27 cellular contexts compared by ENCODE assay signal in the genomic region with DNA sequence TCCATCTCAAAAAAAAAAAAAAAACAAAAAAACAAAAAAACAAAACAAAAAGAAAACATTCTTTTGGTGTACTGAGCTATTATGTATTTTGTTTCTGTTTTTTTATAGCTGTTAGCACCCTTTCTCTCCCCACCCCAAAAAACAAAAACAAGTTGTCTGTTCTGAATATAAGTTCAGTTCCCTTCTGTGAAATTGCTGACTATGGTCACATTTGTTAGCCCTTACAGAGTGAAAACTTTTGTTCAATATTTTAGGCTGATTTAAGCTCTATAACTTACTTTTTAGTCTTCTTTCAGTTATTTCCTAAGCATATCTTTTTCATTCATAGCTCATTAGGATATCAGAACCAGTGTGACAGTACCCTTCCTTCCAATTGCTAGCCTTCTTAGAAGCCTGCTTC.
"Had no signal": no experiment of that assay in that cellular context is flagged by ENCODE, and none has a peak within 500 bp of the region (broad histone marks: within the 10 kb centered on the region; RNA-seq: fewer than 3 reads in every experiment).

No MANE protein-coding gene starts in this region.

- DNase-seq: natural killer cell; occipital lobe; ovary; psoas muscle; right cardiac atrium; spleen; stimulated activated CD4-positive, alpha-beta T cell treated with anti-CD3 and anti-CD28 coated beads, Interleukin-12 subunit alpha, Interleukin-12 subunit beta, amount 100 ng/mL, for 4 hours; stimulated activated CD4-positive, alpha-beta T cell treated with anti-CD3 and anti-CD28 coated beads, Interleukin-1b, Interleukin-23, amount 100 ng/mL, for 48 hours; stimulated activated CD4-positive, alpha-beta T cell treated with anti-CD3 and anti-CD28 coated beads, Interleukin-4, amount 100 ng/mL, for 1 hour; stimulated activated CD4-positive, alpha-beta T cell treated with anti-CD3 and anti-CD28 coated beads, Interleukin-4, amount 100 ng/mL, for 4 hours; stimulated activated CD8-positive, alpha-beta memory T cell treated with anti-CD3 and anti-CD28 coated beads, Interleukin-4, amount 100 ng/mL, for 48 hours; stimulated activated naive CD4-positive, alpha-beta T cell; stimulated activated naive CD8-positive, alpha-beta T cell treated with anti-CD3 and anti-CD28 coated beads, Interleukin-15, amount 100 ng/mL, for 72 hours; stimulated activated naive CD8-positive, alpha-beta T cell treated with anti-CD3 and anti-CD28 coated beads, Interleukin-15, Interleukin-2, amounts not matched to agents 100 U/mL and 50 U/mL, for 24 hours; substantia nigra; testis; tibial artery; transverse colon; upper lobe of right lung; uterus had no signal

- H2AFZ ChIP-seq: neural progenitor cell, parathyroid adenoma had no signal

- H3K4me3 ChIP-seq: neural progenitor cell, ovary, psoas muscle, skin epidermis, smooth muscle cell, spleen, suprapubic skin, testis, tibial artery, transverse colon, upper lobe of right lung, uterus had no signal

- H3K36me3 ChIP-seq: neural progenitor cell, ovary, spleen, suprapubic skin, tibial artery, transverse colon, upper lobe of right lung had no signal

- H3K9me3 ChIP-seq: ovary, psoas muscle, suprapubic skin, testis, tibial artery, transverse colon, upper lobe of right lung, uterus had no signal

- ATAC-seq: natural killer cell; psoas muscle; right cardiac atrium; sciatic nerve; stimulated activated memory B cell treated with anti-CD40 and anti-IgM and Interleukin-4, amounts not matched to agents 10 μg/mL and 1 μg/mL and 100 μg/mL, for 72 hours; stimulated activated naive CD8-positive, alpha-beta T cell treated with anti-CD3 and anti-CD28 coated beads, Interleukin-15, amount 100 ng/mL, for 72 hours; stimulated activated naive CD8-positive, alpha-beta T cell treated with anti-CD3 and anti-CD28 coated beads, Interleukin-15, Interleukin-2, amounts not matched to agents 100 U/mL and 50 U/mL, for 24 hours; upper lobe of right lung had no signal

- H3K27me3 ChIP-seq: neural progenitor cell, ovary, spleen, suprapubic skin, testis, tibial artery, transverse colon, upper lobe of right lung, uterus had no signal

- H3K79me2 ChIP-seq: parathyroid adenoma had no signal

- H3K4me2 ChIP-seq: neural progenitor cell, smooth muscle cell had no signal

- H3K27ac ChIP-seq: neural progenitor cell, ovary, parathyroid adenoma, psoas muscle, skin epidermis, spleen, suprapubic skin, testis, tibial artery, transverse colon, upper lobe of right lung, uterus had no signal

- H3K4me1 ChIP-seq: neural progenitor cell, parathyroid adenoma, psoas muscle, spleen, suprapubic skin, testis, tibial artery, transverse colon, upper lobe of right lung, uterus had no signal

- H3K9ac ChIP-seq: neural progenitor cell, parathyroid adenoma had no signal
